Comparison of ENCODE assay signal across 25 cellular contexts in genomic region chrX:133475953-133476352, GRCh38.
"Had no signal": no experiment of that assay in that cellular context is flagged by ENCODE, and none has a peak within 500 bp of the region (broad histone marks: within the 10 kb centered on the region; RNA-seq: fewer than 3 reads in every experiment).

No MANE protein-coding gene starts in this region.

- H3K36me3 Mint-ChIP-seq: activated naive CD8-positive, alpha-beta T cell treated with anti-CD3 and anti-CD28 coated beads for 36 hours; natural killer cell treated with Interleukin-12 subunit alpha and Interleukin-12 subunit beta and Interleukin-15 and Interleukin-18, amount 100 ng/mL, for 72 hours; stimulated activated memory B cell treated with anti-CD40 and anti-IgM and Interleukin-4, amounts not matched to agents 10 μg/mL and 1 μg/mL and 100 μg/mL, for 72 hours had no signal

- H3K27ac Mint-ChIP-seq: activated CD4-positive, alpha-beta T cell treated with anti-CD3 and anti-CD28 coated beads for 36 hours; activated naive CD4-positive, alpha-beta T cell treated with anti-CD3 and anti-CD28 coated beads for 36 hours; activated naive CD8-positive, alpha-beta T cell treated with anti-CD3 and anti-CD28 coated beads for 36 hours; natural killer cell treated with Interleukin-12 subunit alpha and Interleukin-12 subunit beta and Interleukin-15 and Interleukin-18, amount 100 ng/mL, for 72 hours; progenitor cell of endocrine pancreas; stimulated activated memory B cell treated with anti-CD40 and anti-IgM and Interleukin-4, amounts not matched to agents 10 μg/mL and 1 μg/mL and 100 μg/mL, for 72 hours; stimulated activated naive CD8-positive, alpha-beta T cell treated with anti-CD3 and anti-CD28 coated beads, Interleukin-15, amount 100 ng/mL, for 72 hours; T-helper 2 cell treated with Interferon-gamma antibody and Interleukin-4, amounts not matched to agents 5 μg/mL and 100 μg/mL, for 36 hours had no signal

- H3K4me1 Mint-ChIP-seq: activated CD4-positive, alpha-beta T cell treated with anti-CD3 and anti-CD28 coated beads for 36 hours; activated naive CD8-positive, alpha-beta T cell treated with anti-CD3 and anti-CD28 coated beads for 36 hours; stimulated activated memory B cell treated with anti-CD40 and anti-IgM and Interleukin-4, amounts not matched to agents 10 μg/mL and 1 μg/mL and 100 μg/mL, for 72 hours; stimulated activated naive CD8-positive, alpha-beta T cell treated with anti-CD3 and anti-CD28 coated beads, Interleukin-15, amount 100 ng/mL, for 72 hours had no signal

- H3K27me3 Mint-ChIP-seq: progenitor cell of endocrine pancreas had no signal

- H3K27ac ChIP-seq: adrenal gland, left lung, neutrophil, ovary, tibial nerve had no signal

- H3K9me3 ChIP-seq: adrenal gland, left lung, mucosa of descending colon, neutrophil, ovary, tibial nerve had no signal

- H3K36me3 ChIP-seq: adrenal gland, left lung, neutrophil, ovary, tibial nerve had no signal

- H3K4me3 ChIP-seq: adrenal gland, left lung, mucosa of descending colon, ovary, smooth muscle cell, tibial nerve had no signal

- H3K9me3 Mint-ChIP-seq: activated naive CD4-positive, alpha-beta T cell treated with anti-CD3 and anti-CD28 coated beads for 36 hours; activated naive CD8-positive, alpha-beta T cell treated with anti-CD3 and anti-CD28 coated beads for 36 hours; natural killer cell treated with Interleukin-12 subunit alpha and Interleukin-12 subunit beta and Interleukin-15 and Interleukin-18, amount 100 ng/mL, for 72 hours; T-helper 2 cell treated with Interferon-gamma antibody and Interleukin-4, amounts not matched to agents 5 μg/mL and 100 μg/mL, for 36 hours had no signal

- H3K4me3 Mint-ChIP-seq: activated CD4-positive, alpha-beta T cell treated with anti-CD3 and anti-CD28 coated beads for 36 hours; activated naive CD4-positive, alpha-beta T cell treated with anti-CD3 and anti-CD28 coated beads for 36 hours; activated naive CD8-positive, alpha-beta T cell treated with anti-CD3 and anti-CD28 coated beads for 36 hours; natural killer cell treated with Interleukin-12 subunit alpha and Interleukin-12 subunit beta and Interleukin-15 and Interleukin-18, amount 100 ng/mL, for 72 hours; stimulated activated memory B cell treated with anti-CD40 and anti-IgM and Interleukin-4, amounts not matched to agents 10 μg/mL and 1 μg/mL and 100 μg/mL, for 72 hours; stimulated activated naive CD8-positive, alpha-beta T cell treated with anti-CD3 and anti-CD28 coated beads, Interleukin-15, amount 100 ng/mL, for 72 hours; T-helper 2 cell treated with Interferon-gamma antibody and Interleukin-4, amounts not matched to agents 5 μg/mL and 100 μg/mL, for 36 hours had no signal

- DNase-seq: activated CD4-positive, alpha-beta T cell treated with anti-CD3 and anti-CD28 coated beads for 36 hours; activated CD4-positive, CD25-positive, alpha-beta regulatory T cell; activated effector memory CD4-positive, alpha-beta T cell treated with anti-CD3 and anti-CD28 coated beads, Interleukin-2, amount 50 U/mL, for 16 hours; activated naive CD4-positive, alpha-beta T cell treated with anti-CD3 and anti-CD28 coated beads for 36 hours; activated naive CD8-positive, alpha-beta T cell treated with anti-CD3 and anti-CD28 coated beads for 36 hours; adrenal gland; central memory CD4-positive, alpha-beta T cell; dermis blood vessel endothelial cell; effector CD4-positive, alpha-beta T cell; foreskin melanocyte; left lung; mucosa of descending colon; ovary; stimulated activated CD4-positive, alpha-beta T cell treated with anti-CD3 and anti-CD28 coated beads, Interleukin-1b, Interleukin-23, amount 100 ng/mL, for 48 hours; stimulated activated CD4-positive, alpha-beta T cell treated with anti-CD3 and anti-CD28 coated beads, Interleukin-4, amount 100 ng/mL, for 4 hours; stimulated activated CD8-positive, alpha-beta memory T cell treated with anti-CD3 and anti-CD28 coated beads, Interleukin-4, amount 100 ng/mL, for 48 hours; stimulated activated naive CD8-positive, alpha-beta T cell treated with anti-CD3 and anti-CD28 coated beads, Interleukin-15, amount 100 ng/mL, for 72 hours; T-helper 1 cell had no signal

- H3K4me1 ChIP-seq: adrenal gland, left lung, tibial nerve had no signal

- H3K27me3 ChIP-seq: left lung, neutrophil, ovary had no signal
